In the genomic region with DNA sequence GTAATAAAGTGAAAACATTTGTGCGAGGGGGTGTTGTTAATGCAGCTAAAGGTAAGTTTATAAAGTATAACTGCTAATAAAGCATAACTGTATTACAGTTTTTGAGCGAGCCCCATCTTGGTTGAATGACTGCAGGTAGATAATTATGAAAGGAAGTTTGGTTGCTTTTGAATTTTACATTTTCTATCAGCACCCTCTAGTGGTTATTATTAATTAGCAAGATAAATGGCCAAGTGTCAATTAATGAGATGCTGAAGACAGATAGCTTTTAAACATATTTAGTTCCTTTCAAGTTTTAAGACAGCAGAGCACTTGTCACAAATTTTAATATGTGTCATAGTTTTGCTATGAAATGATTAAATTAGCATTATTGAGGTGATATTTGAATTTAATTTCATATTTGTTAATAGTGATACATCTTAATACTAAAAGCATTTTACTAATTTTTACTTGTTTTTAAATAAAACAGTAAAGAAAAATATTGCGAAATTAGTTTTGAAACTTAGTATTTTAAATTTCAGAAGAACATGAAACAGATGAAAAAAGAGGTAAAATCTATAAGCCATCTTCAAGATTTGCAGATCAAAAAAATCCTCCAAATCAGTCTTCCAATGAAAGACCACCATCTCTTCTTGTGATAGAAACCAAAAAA, we compare ENCODE assay signal across 11 cellular contexts. TPM values are rescaled to one million over a fixed set of nuclear protein-coding genes. Genes with fewer than 3 reads are reported as not detected.
DNase-seq lines count a peak whose midpoint lies in the region; ATAC-seq, FAIRE-seq and TF ChIP-seq lines count a peak whose summit lies in the region.
"Had no signal": no experiment of that assay in that cellular context is flagged by ENCODE, and none has a peak within 500 bp of the region (broad histone marks: within the 10 kb centered on the region; RNA-seq: fewer than 3 reads in every experiment).

No MANE protein-coding gene starts in this region.

- POLR2A ChIA-PET in endothelial cell of umbilical vein (lab: Charles Lee): no interaction called here

- no peak overlapping the region for H3K9ac ChIP-seq in endothelial cell of umbilical vein (replicated peaks; ENCODE audit: extremely low read depth, insufficient read depth, low read length)
- no peak overlapping the region for H3K9ac ChIP-seq in smooth muscle cell (ENCODE audit: low read depth)

- intact Hi-C loops in endothelial cell of umbilical vein (cut with micrococcal nuclease): loop anchor here (5.0 kb wide), 1 partner anchor 1726 kb away; no protein-coding TSS in a partner anchor

- H3K27me3 ChIP-seq in endothelial cell of umbilical vein (ENCODE audit: control insufficient read depth in 2 of 2, insufficient read depth in 2 of 2, low read length in 2 of 2): no peaks in the 10 kb centered on the region
- no peaks in the 10 kb centered on the region for H3K27me3 ChIP-seq in smooth muscle cell (ENCODE audit: low read depth)

- H3K9me1 ChIP-seq in endothelial cell of umbilical vein (replicated peaks; ENCODE audit: control insufficient read depth, extremely low read depth, insufficient read depth, low read length): no peaks in the 10 kb centered on the region

- peak; percentile 38 for FAIRE-seq in endothelial cell of umbilical vein (lab: Jason Lieb, UNC)
- FAIRE-seq: colon had no signal

- DNase-seq in NCI-H1417 (lab: John Stamatoyannopoulos, UW) (peak in 2 of 3 experiments; percentile 2 to 58), NCI-H1417 treated with DMSO at 0.1 percent for 48 hours (lab: John Stamatoyannopoulos, UW) (no peak), NCI-H2171 treated with DMSO at 0.1 percent for 48 hours (lab: John Stamatoyannopoulos, UW) (peak; percentile 39), endothelial cell of umbilical vein (ENCODE audit: low read depth, low spot score) (peak; percentile 48), smooth muscle cell (lab: John Stamatoyannopoulos, UW; ENCODE audit: unreplicated experiment) (no peak), islet precursor cell (no peak), AG08395 (ENCODE audit: low spot score) (no peak)
- DNase-seq: NCI-H1436 had no signal

- TF ChIP-seq POLR2A in endothelial cell of umbilical vein (IDR thresholded peaks at IDR 0.05; ENCODE audit: low read depth, low read length): no peak

- CTCF ChIA-PET in endothelial cell of umbilical vein (lab: Charles Lee): interaction anchor here (0.7 to 2.1 kb wide), 19 partner anchors 8 to 891 kb away, joined by 3 to 13 read pairs (median 5); partner anchors contain the start of gene U2SURP

- H3K36me3 ChIP-seq in endothelial cell of umbilical vein (ENCODE audit: control insufficient read depth in 2 of 2, extremely low read depth in 1 of 2, insufficient read depth in 2 of 2, low read length in 2 of 2): peaks cover 4 to 24% of the 10 kb centered on the region in 2 experiments
- peaks cover 30% of the 10 kb centered on the region for H3K36me3 ChIP-seq in smooth muscle cell (ENCODE audit: low read depth)

- H3F3A ChIP-seq in smooth muscle cell (ENCODE audit: low read depth): peaks cover 2% of the 10 kb centered on the region

- BruUV-seq in endothelial cell of umbilical vein (replicated peaks; lab: Mats Ljungman, UMichigan): no TSS peak

- H3K4me3 ChIP-seq in endothelial cell of umbilical vein (replicated peaks in 1 of 3; ENCODE audit: insufficient read depth in 1 of 3, low read depth in 1 of 3, low read length in 3 of 3) (no peak overlapping the region), smooth muscle cell (no peak overlapping the region)

- no peak overlapping the region for H3K27ac ChIP-seq in endothelial cell of umbilical vein (ENCODE audit: insufficient read depth, low read depth, low read length)
- no peak overlapping the region for H3K27ac ChIP-seq in smooth muscle cell (ENCODE audit: low read depth)

- ATAC-seq in HG02981 (IDR thresholded peaks at IDR 0.05; ENCODE audit: unreplicated experiment): no peak

- H2AFZ ChIP-seq in endothelial cell of umbilical vein (ENCODE audit: low read depth, low read length) (no peak overlapping the region), smooth muscle cell (ENCODE audit: low read depth) (no peak overlapping the region)

- dilution Hi-C loops in endothelial cell of umbilical vein (cut with MboI; ENCODE audit: extremely low pct_ligation_motif_present, low sequenced_read_pairs): no loop called here

- H3K79me2 ChIP-seq in endothelial cell of umbilical vein (ENCODE audit: control insufficient read depth, insufficient read depth, low read length) (peaks cover 28% of the 10 kb centered on the region), smooth muscle cell (ENCODE audit: low read depth) (peaks cover 46% of the 10 kb centered on the region)

- H3K4me1 ChIP-seq in endothelial cell of umbilical vein (ENCODE audit: control insufficient read depth, extremely low read depth, insufficient read depth, low read length) (no peaks in the 10 kb centered on the region), smooth muscle cell (ENCODE audit: low read depth) (no peaks in the 10 kb centered on the region)

- no peaks in the 10 kb centered on the region for H3K9me3 ChIP-seq in endothelial cell of umbilical vein (replicated peaks; ENCODE audit: control insufficient read depth, insufficient read depth, low read length)
- no peaks in the 10 kb centered on the region for H3K9me3 ChIP-seq in smooth muscle cell (replicated peaks; ENCODE audit: low read depth)

- no peak overlapping the region for H3K4me2 ChIP-seq in endothelial cell of umbilical vein (ENCODE audit: insufficient read depth, low read length)
- H3K4me2 ChIP-seq in smooth muscle cell: no peak overlapping the region

- TF ChIP-seq CTCF in endothelial cell of umbilical vein (IDR thresholded peaks at IDR 0.05; ENCODE audit: extremely low read depth in 1 of 2, insufficient read depth in 1 of 2, low read depth in 1 of 2, low read length in 2 of 2) (peak; percentile 28 to 41), smooth muscle cell (IDR thresholded peaks at IDR 0.05; ENCODE audit: borderline replicate concordance, insufficient read depth, poor library complexity, severe bottlenecking) (peak; percentile 56)

- H4K20me1 ChIP-seq in endothelial cell of umbilical vein (replicated peaks; ENCODE audit: control insufficient read depth, extremely low read depth, insufficient read depth, low read length) (no peaks in the 10 kb centered on the region), smooth muscle cell (ENCODE audit: low read depth) (peaks cover 43% of the 10 kb centered on the region)

- WGBS in smooth muscle cell (ENCODE audit: low lambda C conversion rate): 97% methylated on average over 3 of the region's 3 CpGs

TF ChIP-seq in endothelial cell of umbilical vein, 7 proteins besides CTCF, POLR2A, EP300 and RAD21:
- TF ChIP-seq GATA2 (IDR thresholded peaks at IDR 0.05; ENCODE audit: insufficient read depth, insufficient read length, low read depth, low read length) (no peak), JUN (IDR thresholded peaks at IDR 0.05; ENCODE audit: borderline replicate concordance, insufficient read depth, insufficient read length, low read depth) (no peak), EZH2 (IDR thresholded peaks at IDR 0.05; ENCODE audit: borderline replicate concordance, low read depth, low read length, severe bottlenecking) (no peak), MYC (IDR thresholded peaks at IDR 0.05; ENCODE audit: low read depth, low read length) (no peak), MAX (IDR thresholded peaks at IDR 0.05; ENCODE audit: insufficient read depth, insufficient read length) (no peak), POLR2AphosphoS5 (IDR thresholded peaks at IDR 0.05; ENCODE audit: insufficient read depth, low read depth, low read length) (no peak), FOS (IDR thresholded peaks at IDR 0.05; ENCODE audit: borderline replicate concordance, insufficient read depth, low read length) (no peak)

RNA-seq across cellular contexts. Expression of gene U2SURP, which starts 15.1 kb away (rescaled TPM):
- total RNA-seq in endothelial cell of umbilical vein (85.2 and 92.4 TPM in 2 replicates), smooth muscle cell (80.4 and 90.1 TPM in 2 replicates)
- polyA plus RNA-seq in endothelial cell of umbilical vein (8.0 and 12.6 TPM in 2 replicates), smooth muscle cell (49.0 and 53.8 TPM in 2 replicates)
- 15.1 and 15.8 TPM in 2 replicates for polyA plus RNA-seq in endothelial cell of umbilical vein (2011; cell fraction: cytosol; rRNA removed)
- polyA plus RNA-seq in endothelial cell of umbilical vein (2011; cell fraction: nucleus; rRNA removed): 64.2 and 93.1 TPM in 2 replicates
- polyA plus RNA-seq in endothelial cell of umbilical vein (2012): 57.3 and 83.4 TPM in 2 replicates
- 40.8 and 49.1 TPM in 2 replicates for polyA minus RNA-seq in endothelial cell of umbilical vein
- 33.1 TPM for polyA minus RNA-seq in endothelial cell of umbilical vein (2011; cell fraction: cytosol; rRNA and poly(A)+ RNA removed)
- 89.0 and 143 TPM in 2 replicates for polyA minus RNA-seq in endothelial cell of umbilical vein (2011; cell fraction: nucleus; rRNA and poly(A)+ RNA removed)

RNA-seq across cellular contexts. Expression of gene PAQR9, which starts 53.0 kb away (rescaled TPM):
- total RNA-seq in endothelial cell of umbilical vein (not detected in 2 replicates), smooth muscle cell (0.09 and 0.13 TPM in 2 replicates)
- polyA plus RNA-seq in endothelial cell of umbilical vein (not detected in 2 replicates), smooth muscle cell (1.0 TPM in 1 of 2 replicates, not detected in the other)
- polyA plus RNA-seq in endothelial cell of umbilical vein (2011; cell fraction: cytosol; rRNA removed): not detected in 2 replicates
- polyA plus RNA-seq in endothelial cell of umbilical vein (2011; cell fraction: nucleus; rRNA removed): not detected in 2 replicates
- polyA plus RNA-seq in endothelial cell of umbilical vein (2012): not detected in 2 replicates
- not detected in 2 replicates for polyA minus RNA-seq in endothelial cell of umbilical vein
- polyA minus RNA-seq in endothelial cell of umbilical vein (2011; cell fraction: cytosol; rRNA and poly(A)+ RNA removed): not detected
- polyA minus RNA-seq in endothelial cell of umbilical vein (2011; cell fraction: nucleus; rRNA and poly(A)+ RNA removed): not detected in 2 replicates
- total RNA-seq: CD8-positive, alpha-beta memory T cell had no signal
- polyA plus RNA-seq: CD8-positive, alpha-beta memory T cell had no signal

Comparison
In these comparisons a context has a peak if more than half of its experiments do, and no peak if none do; other contexts are left out.
1. DNase-seq: peak in NCI-H1417 (2 of 3), NCI-H2171 treated with DMSO at 0.1 percent for 48 hours (single experiment) and endothelial cell of umbilical vein (single experiment); none in NCI-H1417 treated with DMSO at 0.1 percent for 48 hours (single experiment), smooth muscle cell (single experiment), islet precursor cell (single experiment) and AG08395 (single experiment).